Comparison of ENCODE assay signal across 8 cellular contexts in genomic region chr7:101138149-101138870, GRCh38. TPM values are rescaled to one million over a fixed set of nuclear protein-coding genes. Genes with fewer than 3 reads are reported as not detected.
DNase-seq lines count a peak whose midpoint lies in the region; ATAC-seq and TF ChIP-seq lines count a peak whose summit lies in the region.

No MANE protein-coding gene starts in this region.

- intact Hi-C loops in activated CD4-positive, alpha-beta T cell treated with anti-CD3 and anti-CD28 coated beads, Interleukin-2, amount 10 ng/mL, durations not matched to agents 24 days and 14 days (cut with micrococcal nuclease): loop anchor here (1.0 kb wide), 1 partner anchor 53 kb away; the partner anchor contains the start of gene TRIM56
- intact Hi-C loops in dendritic cell treated with granulocyte-macrophage colony-stimulating factor and Interleukin-4, amounts not matched to agents 40 ng/mL and 50 ng/mL, for 4 days (cut with micrococcal nuclease): loop anchor here (1.0 kb wide), 1 partner anchor 44 kb away; no protein-coding TSS in a partner anchor

- H3K4me2 ChIP-seq in mesenchymal stem cell (ENCODE audit: low read length, poor library complexity, severe bottlenecking): no peak overlapping the region

- no peak overlapping the region for H2AK5ac ChIP-seq in mesenchymal stem cell (ENCODE audit: low read length, severe bottlenecking)

- H3K4me3 Mint-ChIP-seq in activated CD4-positive, alpha-beta T cell treated with anti-CD3 and anti-CD28 coated beads, Interleukin-2, amount 10 ng/mL, durations not matched to agents 24 days and 14 days: peak overlapping the region; percentile 66
- peak overlapping the region; percentile 37 for H3K4me3 Mint-ChIP-seq in dendritic cell treated with granulocyte-macrophage colony-stimulating factor and Interleukin-4, amounts not matched to agents 40 ng/mL and 50 ng/mL, for 4 days

- peaks cover 3% of the 10 kb centered on the region for H3K79me1 ChIP-seq in mesenchymal stem cell (replicated peaks; ENCODE audit: low read length, poor library complexity, severe bottlenecking)

- no peak overlapping the region for H3K23ac ChIP-seq in mesenchymal stem cell (ENCODE audit: low read length in 2 of 2)

- peaks cover 30 to 43% of the 10 kb centered on the region in 2 experiments for H3K36me3 ChIP-seq in mesenchymal stem cell (ENCODE audit: control insufficient read depth in 1 of 2, insufficient read depth in 2 of 2, low read depth in 1 of 2, low read length in 2 of 2)

- peaks cover 44% of the 10 kb centered on the region for H3K4me1 Mint-ChIP-seq in activated CD4-positive, alpha-beta T cell treated with anti-CD3 and anti-CD28 coated beads, Interleukin-2, amount 10 ng/mL, durations not matched to agents 24 days and 14 days
- peaks cover 67% of the 10 kb centered on the region for H3K4me1 Mint-ChIP-seq in dendritic cell treated with granulocyte-macrophage colony-stimulating factor and Interleukin-4, amounts not matched to agents 40 ng/mL and 50 ng/mL, for 4 days (ENCODE audit: low read depth)

- no peaks in the 10 kb centered on the region for H3K9me3 ChIP-seq in mesenchymal stem cell (ENCODE audit: control insufficient read depth, low read length)

- H4K8ac ChIP-seq in mesenchymal stem cell (ENCODE audit: low read length): no peak overlapping the region

- no peak overlapping the region for H2AFZ ChIP-seq in mesenchymal stem cell (ENCODE audit: low read depth, low read length)

- peak overlapping the region; percentile 78 for H3K9ac ChIP-seq in mesenchymal stem cell (ENCODE audit: low read length)

- H2BK15ac ChIP-seq in mesenchymal stem cell (ENCODE audit: low read depth, poor library complexity, severe bottlenecking): peak overlapping the region; percentile 92

- H2BK5ac ChIP-seq in mesenchymal stem cell (ENCODE audit: low read depth, low read length, poor library complexity, severe bottlenecking): no peak overlapping the region

- 0% methylated on average over 6 of the region's 17 CpGs for WGBS in mesenchymal stem cell

- POLR2A ChIA-PET in GM10248 (lab: Yijun Ruan, JAX): interaction anchor here (1.7 kb wide), 1 partner anchor 11 kb away, joined by 6 read pairs; the partner anchor contains the start of gene SERPINE1

- peak; percentile 46 for TF ChIP-seq CTCF in GM10248 (IDR thresholded peaks at IDR 0.05; ENCODE audit: control extremely low read depth, extremely low read depth, low read depth, missing control alignments)

- H3K4me1 ChIP-seq in mesenchymal stem cell (ENCODE audit: control insufficient read depth, insufficient read depth, low read depth, low read length): peaks cover 18% of the 10 kb centered on the region

- H3K27ac ChIP-seq in mesenchymal stem cell (ENCODE audit: low read length, poor library complexity, severe bottlenecking): peak overlapping the region; percentile 76

- H3K27me3 ChIP-seq in mesenchymal stem cell (ENCODE audit: control insufficient read depth in 1 of 2, insufficient read depth in 1 of 2, low read length in 2 of 2): no peaks in the 10 kb centered on the region

- H3K4ac ChIP-seq in mesenchymal stem cell (ENCODE audit: low read depth in 1 of 2, low read length in 2 of 2): no peak overlapping the region

- H3K36me3 Mint-ChIP-seq in activated CD4-positive, alpha-beta T cell treated with anti-CD3 and anti-CD28 coated beads, Interleukin-2, amount 10 ng/mL, durations not matched to agents 24 days and 14 days (ENCODE audit: low read depth): no peaks in the 10 kb centered on the region
- H3K36me3 Mint-ChIP-seq in dendritic cell treated with granulocyte-macrophage colony-stimulating factor and Interleukin-4, amounts not matched to agents 40 ng/mL and 50 ng/mL, for 4 days (ENCODE audit: low read depth): no peaks in the 10 kb centered on the region

- ATAC-seq in HG02938 (IDR thresholded peaks at IDR 0.05; ENCODE audit: unreplicated experiment): peak; percentile 64
- no peak for ATAC-seq in HG03025 (IDR thresholded peaks at IDR 0.05; ENCODE audit: low FRiP score, unreplicated experiment)

- peak overlapping the region; percentile 90 for H2BK120ac ChIP-seq in mesenchymal stem cell (ENCODE audit: low read depth, low read length)

- H3K4me3 ChIP-seq in mesenchymal stem cell (ENCODE audit: insufficient read depth in 1 of 2, low read depth in 1 of 2, low read length in 2 of 2): no peak overlapping the region

- CTCF ChIA-PET in GM10248 (lab: Yijun Ruan, JAX): interaction anchor here (0.6 to 12.5 kb wide), 13 partner anchors 9 to 264 kb away, joined by 3 to 186 read pairs (median 4); partner anchors contain the start of genes PLOD3, SERPINE1, SRRT and ZNHIT1

- no peak overlapping the region for H4K91ac ChIP-seq in mesenchymal stem cell (ENCODE audit: low read length)

- no peaks in the 10 kb centered on the region for H3K9me3 Mint-ChIP-seq in activated CD4-positive, alpha-beta T cell treated with anti-CD3 and anti-CD28 coated beads, Interleukin-2, amount 10 ng/mL, durations not matched to agents 24 days and 14 days
- H3K9me3 Mint-ChIP-seq in dendritic cell treated with granulocyte-macrophage colony-stimulating factor and Interleukin-4, amounts not matched to agents 40 ng/mL and 50 ng/mL, for 4 days: no peaks in the 10 kb centered on the region

- H3K27me3 Mint-ChIP-seq in activated CD4-positive, alpha-beta T cell treated with anti-CD3 and anti-CD28 coated beads, Interleukin-2, amount 10 ng/mL, durations not matched to agents 24 days and 14 days: peaks cover 30% of the 10 kb centered on the region
- H3K27me3 Mint-ChIP-seq in dendritic cell treated with granulocyte-macrophage colony-stimulating factor and Interleukin-4, amounts not matched to agents 40 ng/mL and 50 ng/mL, for 4 days: peaks cover 7% of the 10 kb centered on the region

- peak overlapping the region; percentile 74 for H3K27ac Mint-ChIP-seq in activated CD4-positive, alpha-beta T cell treated with anti-CD3 and anti-CD28 coated beads, Interleukin-2, amount 10 ng/mL, durations not matched to agents 24 days and 14 days
- H3K27ac Mint-ChIP-seq in dendritic cell treated with granulocyte-macrophage colony-stimulating factor and Interleukin-4, amounts not matched to agents 40 ng/mL and 50 ng/mL, for 4 days: peak overlapping the region; percentile 65

- no peak overlapping the region for H3K14ac ChIP-seq in mesenchymal stem cell (ENCODE audit: low read length in 2 of 2)

- peak overlapping the region in 1 of 2 experiments; percentile 76 for H3K18ac ChIP-seq in mesenchymal stem cell (ENCODE audit: low read depth in 1 of 2, low read length in 2 of 2)

- H2BK12ac ChIP-seq in mesenchymal stem cell (ENCODE audit: low read length in 2 of 2): peak overlapping the region in 1 of 2 experiments; percentile 53

- DNase-seq in GM10248 (ENCODE audit: extremely low spot score): peak; percentile 80
- DNase-seq in NCI-H226: peak; percentile 93
- peak; percentile 90 for DNase-seq in activated CD4-positive, alpha-beta T cell treated with anti-CD3 and anti-CD28 coated beads, Interleukin-2, amount 10 ng/mL, durations not matched to agents 24 days and 14 days
- DNase-seq in mesenchymal stem cell: peak; percentile 98
- peak; percentile 81 to 87 for DNase-seq in stimulated activated CD8-positive, alpha-beta memory T cell treated with anti-CD3 and anti-CD28 coated beads, Interleukin-15, amount 100 ng/mL, for 48 hours (ENCODE audit: low read depth in 2 of 2)

RNA-seq across cellular contexts. Expression of gene SERPINE1, which starts 11.4 kb away (rescaled TPM):
- 0.33 and 0.45 TPM in 2 replicates for total RNA-seq in activated CD4-positive, alpha-beta T cell treated with anti-CD3 and anti-CD28 coated beads, Interleukin-2, amount 10 ng/mL, durations not matched to agents 24 days and 14 days
- polyA plus RNA-seq in mesenchymal stem cell (2013, experiment 1 of 2): 599 TPM
- 599 TPM for polyA plus RNA-seq in mesenchymal stem cell (2013, experiment 2 of 2)

RNA-seq across cellular contexts. Expression of gene AP1S1, which starts 16.0 kb away (rescaled TPM):
- 44.2 and 49.2 TPM in 2 replicates for total RNA-seq in activated CD4-positive, alpha-beta T cell treated with anti-CD3 and anti-CD28 coated beads, Interleukin-2, amount 10 ng/mL, durations not matched to agents 24 days and 14 days
- polyA plus RNA-seq in mesenchymal stem cell (2013, experiment 1 of 2): 65.9 TPM
- 64.7 TPM for polyA plus RNA-seq in mesenchymal stem cell (2013, experiment 2 of 2)

RNA-seq across cellular contexts. Expression of gene VGF, which starts 27.1 kb away (rescaled TPM):
- total RNA-seq in activated CD4-positive, alpha-beta T cell treated with anti-CD3 and anti-CD28 coated beads, Interleukin-2, amount 10 ng/mL, durations not matched to agents 24 days and 14 days: 0.23 and 0.28 TPM in 2 replicates
- polyA plus RNA-seq in mesenchymal stem cell (2013, experiment 1 of 2): 0.04 TPM
- polyA plus RNA-seq in mesenchymal stem cell (2013, experiment 2 of 2): 0.05 TPM

RNA-seq across cellular contexts. Expression of gene NAT16, which starts 41.8 kb away (rescaled TPM):
- not detected in 2 replicates for total RNA-seq in activated CD4-positive, alpha-beta T cell treated with anti-CD3 and anti-CD28 coated beads, Interleukin-2, amount 10 ng/mL, durations not matched to agents 24 days and 14 days
- polyA plus RNA-seq in mesenchymal stem cell (2013, experiment 1 of 2): not detected
- not detected for polyA plus RNA-seq in mesenchymal stem cell (2013, experiment 2 of 2)

RNA-seq across cellular contexts. Expression of gene TRIM56, which starts 53.0 kb away (rescaled TPM):
- total RNA-seq in activated CD4-positive, alpha-beta T cell treated with anti-CD3 and anti-CD28 coated beads, Interleukin-2, amount 10 ng/mL, durations not matched to agents 24 days and 14 days: 41.1 and 44.5 TPM in 2 replicates
- polyA plus RNA-seq in mesenchymal stem cell (2013, experiment 1 of 2): 12.5 TPM
- 11.5 TPM for polyA plus RNA-seq in mesenchymal stem cell (2013, experiment 2 of 2)
